In the genomic region with DNA sequence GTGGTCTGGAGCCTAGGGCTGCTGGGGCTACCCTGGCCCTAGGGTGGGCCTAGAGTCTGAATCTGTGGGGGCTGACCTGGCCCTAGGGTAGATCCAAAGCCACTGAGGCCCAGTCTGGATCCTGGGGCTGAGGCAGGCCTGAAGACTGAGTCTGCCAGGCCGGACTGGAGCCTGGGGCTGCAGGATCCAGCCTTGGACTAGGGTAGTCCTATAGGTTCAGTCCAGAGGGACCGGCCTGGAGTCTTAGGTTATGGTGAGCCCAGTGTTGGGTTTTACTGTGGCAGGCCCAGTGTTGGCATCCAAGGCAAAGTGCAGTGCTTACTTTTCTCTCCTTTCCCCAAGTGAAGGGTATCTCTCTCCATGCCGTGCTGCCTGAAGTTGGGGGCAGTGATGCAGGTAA, we compare ENCODE assay signal across 24 cellular contexts.
"Had no signal": no experiment of that assay in that cellular context is flagged by ENCODE, and none has a peak within 500 bp of the region (broad histone marks: within the 10 kb centered on the region; RNA-seq: fewer than 3 reads in every experiment).

No MANE protein-coding gene starts in this region.

- H3K4me1 ChIP-seq: psoas muscle, right lobe of liver, sigmoid colon, suprapubic skin, testis, tibial artery, transverse colon, vagina had no signal

- H3K27ac ChIP-seq: ovary, parathyroid adenoma, psoas muscle, right lobe of liver, sigmoid colon, suprapubic skin, testis, tibial artery, transverse colon, vagina had no signal

- ATAC-seq: naive thymus-derived CD8-positive, alpha-beta T cell; psoas muscle; stimulated activated effector memory CD8-positive, alpha-beta T cell treated with anti-CD3 and anti-CD28 coated beads, Interleukin-12 subunit alpha, Interleukin-12 subunit beta, amount 100 ng/mL, for 72 hours; stimulated activated naive CD8-positive, alpha-beta T cell treated with anti-CD3 and anti-CD28 coated beads, Interleukin-15, amount 100 ng/mL, for 72 hours; stimulated activated naive CD8-positive, alpha-beta T cell treated with anti-CD3 and anti-CD28 coated beads, Interleukin-15, Interleukin-2, amounts not matched to agents 100 U/mL and 50 U/mL, for 24 hours had no signal

- H3K9me3 ChIP-seq: ovary, psoas muscle, right lobe of liver, suprapubic skin, testis, tibial artery, transverse colon, vagina had no signal

- DNase-seq: naive thymus-derived CD8-positive, alpha-beta T cell; nephron progenitor cell; occipital lobe; ovary; psoas muscle; right cardiac atrium; right lobe of liver; sigmoid colon; small intestine; stimulated activated CD4-positive, alpha-beta T cell treated with anti-CD3 and anti-CD28 coated beads, Interleukin-15, amount 100 ng/mL, for 24 hours; stimulated activated CD4-positive, alpha-beta T cell treated with anti-CD3 and anti-CD28 coated beads, Interleukin-2, amount 100 ng/mL, for 24 hours; stimulated activated CD4-positive, alpha-beta T cell treated with anti-CD3 and anti-CD28 coated beads, Interleukin-2, amount 100 ng/mL, for 48 hours; stimulated activated CD4-positive, alpha-beta T cell treated with anti-CD3 and anti-CD28 coated beads, Interleukin-4, amount 100 ng/mL, for 24 hours; stimulated activated naive CD4-positive, alpha-beta T cell; stimulated activated naive CD8-positive, alpha-beta T cell treated with anti-CD3 and anti-CD28 coated beads, Interleukin-15, amount 100 ng/mL, for 72 hours; stimulated activated naive CD8-positive, alpha-beta T cell treated with anti-CD3 and anti-CD28 coated beads, Interleukin-15, Interleukin-2, amounts not matched to agents 100 U/mL and 50 U/mL, for 24 hours; substantia nigra; testis; tibial artery; transverse colon had no signal

- H2AFZ ChIP-seq: parathyroid adenoma had no signal

- H3K27me3 ChIP-seq: ovary, right lobe of liver, sigmoid colon, suprapubic skin, testis, tibial artery, transverse colon, vagina had no signal

- H3K9ac ChIP-seq: parathyroid adenoma had no signal

- H3K4me3 ChIP-seq: ovary, psoas muscle, right lobe of liver, sigmoid colon, suprapubic skin, testis, tibial artery, transverse colon, vagina had no signal

- H3K36me3 ChIP-seq: ovary, right lobe of liver, sigmoid colon, suprapubic skin, tibial artery, transverse colon, vagina had no signal
